24 cellular contexts compared by ENCODE assay signal in genomic region chr4:165656399-165656798, GRCh38.
"Had no signal": no experiment of that assay in that cellular context is flagged by ENCODE, and none has a peak within 500 bp of the region (broad histone marks: within the 10 kb centered on the region; RNA-seq: fewer than 3 reads in every experiment).

No MANE protein-coding gene starts in this region.

- ATAC-seq: activated CD8-positive, alpha-beta T cell treated with anti-CD3 and anti-CD28 coated beads for 36 hours had no signal

- H3K27me3 ChIP-seq: Peyer's patch, SJCRH30 had no signal

- H3K27me3 Mint-ChIP-seq: activated CD8-positive, alpha-beta T cell treated with anti-CD3 and anti-CD28 coated beads for 36 hours had no signal

- H3K9me3 Mint-ChIP-seq: activated CD8-positive, alpha-beta T cell treated with anti-CD3 and anti-CD28 coated beads for 36 hours had no signal

- H3K36me3 Mint-ChIP-seq: activated naive CD4-positive, alpha-beta T cell treated with anti-CD3 and anti-CD28 coated beads, Interleukin-2, amount 50 U/mL, for 24 hours had no signal

- H3K27ac Mint-ChIP-seq: activated CD8-positive, alpha-beta T cell treated with anti-CD3 and anti-CD28 coated beads for 36 hours; activated naive CD4-positive, alpha-beta T cell treated with anti-CD3 and anti-CD28 coated beads, Interleukin-2, amount 50 U/mL, for 24 hours had no signal

- H3K27ac ChIP-seq: KMS-11, Peyer's patch, RWPE1, SJCRH30, VCaP had no signal

- H3K4me3 ChIP-seq: Peyer's patch, SJCRH30 had no signal

- H3K4me2 ChIP-seq: KMS-11, SK-N-SH had no signal

- H3K4me1 Mint-ChIP-seq: activated naive CD4-positive, alpha-beta T cell treated with anti-CD3 and anti-CD28 coated beads, Interleukin-2, amount 50 U/mL, for 24 hours had no signal

- H3K9me3 ChIP-seq: Peyer's patch, SK-N-SH had no signal

- H3K4me1 ChIP-seq: Peyer's patch, SJCRH30 had no signal

- H3K36me3 ChIP-seq: Peyer's patch, SJCRH30 had no signal

- H3K9me2 ChIP-seq: SK-N-SH had no signal

- H3K9ac ChIP-seq: KMS-11, SK-N-SH had no signal

- DNase-seq: activated CD4-positive, alpha-beta T cell treated with anti-CD3 and anti-CD28 coated beads for 4 hours; activated CD8-positive, alpha-beta memory T cell treated with anti-CD3 and anti-CD28 coated beads, Interleukin-2, amount 50 U/mL, for 4 hours; activated CD8-positive, alpha-beta T cell treated with anti-CD3 and anti-CD28 coated beads for 36 hours; activated effector memory CD4-positive, alpha-beta T cell treated with Interleukin-2 at 50 U/mL for 16 hours; activated naive CD4-positive, alpha-beta T cell; aorta; central memory CD4-positive, alpha-beta T cell; NCI-H1048; NCI-H1930; NCI-H2171 treated with DMSO at 0.1 percent for 48 hours; NCI-H226; NCI-H526 treated with DMSO at 0.1 percent for 48 hours; NK-92 treated with Interleukin-12 subunit alpha and Interleukin-12 subunit beta, amount 100 ng/mL, for 24 hours; OCI-M1; Peyer's patch; Right ventricle myocardium superior; SJCRH30; SK-N-SH; T-helper 1 cell had no signal

- H3K4me3 Mint-ChIP-seq: activated CD8-positive, alpha-beta T cell treated with anti-CD3 and anti-CD28 coated beads for 36 hours; activated naive CD4-positive, alpha-beta T cell treated with anti-CD3 and anti-CD28 coated beads, Interleukin-2, amount 50 U/mL, for 24 hours had no signal

- FAIRE-seq: bronchial epithelial cell had no signal
